In genomic region chr7:32535303-32535702, GRCh38 we compare ENCODE assay signal across 1 cellular context.
TF ChIP-seq lines count a peak whose summit lies in the region.

No MANE protein-coding gene starts in this region.

TF ChIP-seq in K562, 482 proteins besides CTCF, POLR2A, EP300 and RAD21 (continued from another document):
- TF ChIP-seq ZBTB33 (CRISPR knock-in tag; IDR thresholded peaks at IDR 0.05) (no peak), ARID2 (IDR thresholded peaks at IDR 0.05) (no peak)
TF ChIP-seq in K562: peak in this region for 3.
